1 cellular context compared by ENCODE assay signal in genomic region chr16:84537431-84538151, GRCh38.
TF ChIP-seq lines count a peak whose summit lies in the region.

No MANE protein-coding gene starts in this region.

TF ChIP-seq in K562, 482 proteins besides CTCF, POLR2A, EP300 and RAD21 (continued from another document and continues in another):
- TF ChIP-seq ZNF592 (IDR thresholded peaks at IDR 0.05) = peak; percentile 55
- no peak for TF ChIP-seq SIX5 (IDR thresholded peaks at IDR 0.05; ENCODE audit: borderline replicate concordance in 1 of 2, insufficient read depth in 1 of 2, low read depth in 1 of 2, low read length in 2 of 2)
- TF ChIP-seq ZNF584 (CRISPR knock-in tag; IDR thresholded peaks at IDR 0.05; ENCODE audit: low read depth) = peak; percentile 28; the same call in 1 of the 2 replicates
- peak; percentile 92 for TF ChIP-seq SMAD4 (CRISPR knock-in tag; conservative IDR thresholded peaks at IDR 0.05)
- 0 out of 2 replicates have a peak, but pooled peaks have one; percentile 21 for TF ChIP-seq ZBTB9 (CRISPR knock-in tag; IDR thresholded peaks at IDR 0.05)
- peak; percentile 96 for TF ChIP-seq SOX6 (IDR thresholded peaks at IDR 0.05)
- TF ChIP-seq ZNF740 (CRISPR knock-in tag; IDR thresholded peaks at IDR 0.05) = peak; percentile 88
- no peak for TF ChIP-seq ZNF740 (tag; IDR thresholded peaks at IDR 0.05)
- peak; percentile 39 for TF ChIP-seq POLR2H (tag; IDR thresholded peaks at IDR 0.05; ENCODE audit: low read depth)
- 0 out of 2 replicates have a peak, but pooled peaks have one; percentile 31 for TF ChIP-seq CTBP1 (IDR thresholded peaks at IDR 0.05; ENCODE audit: borderline replicate concordance)
- TF ChIP-seq RBFOX2 (IDR thresholded peaks at IDR 0.05; ENCODE audit: low read depth, low read length) = peak; percentile 47; the same call in 1 of the 2 replicates
- no peak for TF ChIP-seq MCM5 (IDR thresholded peaks at IDR 0.05; ENCODE audit: low read depth)
- peak; percentile 95 for TF ChIP-seq DPF2 (IDR thresholded peaks at IDR 0.05)
- peak; percentile 70; the same call in 1 of the 2 replicates for TF ChIP-seq KLF16 (IDR thresholded peaks at IDR 0.05)
- no peak for TF ChIP-seq XRCC4 (IDR thresholded peaks at IDR 0.05; ENCODE audit: extremely low read depth, insufficient read depth, insufficient read length)
- peak; percentile 74; the same call in 1 of the 2 replicates for TF ChIP-seq TEAD4 (IDR thresholded peaks at IDR 0.05; ENCODE audit: low read length)
- TF ChIP-seq TEAD4 (CRISPR knock-in tag; IDR thresholded peaks at IDR 0.05; ENCODE audit: borderline replicate concordance) = no peak
- TF ChIP-seq GATA2 (CRISPR knock-in tag; IDR thresholded peaks at IDR 0.05) = peak; percentile 69; the same call in 1 of the 2 replicates
- peak; percentile 19; the same call in 1 of the 2 replicates for TF ChIP-seq CREB3 (tag; conservative IDR thresholded peaks at IDR 0.05; ENCODE audit: low read depth)
- TF ChIP-seq BRD4 (IDR thresholded peaks at IDR 0.05) = peak; percentile 89
- 0 out of 2 replicates have a peak, but pooled peaks have one; percentile 47 for TF ChIP-seq TCF7 (IDR thresholded peaks at IDR 0.05; ENCODE audit: borderline replicate concordance)
- peak; percentile 11; the same call in 1 of the 2 replicates for TF ChIP-seq NR2C1 (IDR thresholded peaks at IDR 0.05)
- TF ChIP-seq NR2C1 (tag; IDR thresholded peaks at IDR 0.05) = no peak
- no peak for TF ChIP-seq GMEB1 (CRISPR knock-in tag; IDR thresholded peaks at IDR 0.05)
- TF ChIP-seq FOS (IDR thresholded peaks at IDR 0.05; ENCODE audit: extremely low read depth, insufficient read length) = no peak
- TF ChIP-seq ZNF197 (CRISPR knock-in tag; IDR thresholded peaks at IDR 0.05; ENCODE audit: low read depth) = peak; percentile 28; the same call in 1 of the 2 replicates
- TF ChIP-seq LEF1 (IDR thresholded peaks at IDR 0.05) = peak; percentile 92
- no peak for TF ChIP-seq HCFC1 (IDR thresholded peaks at IDR 0.05; ENCODE audit: low read depth, low read length)
- 0 out of 2 replicates have a peak, but pooled peaks have one; percentile 8 for TF ChIP-seq DIDO1 (tag; IDR thresholded peaks at IDR 0.05; ENCODE audit: low read depth)
- TF ChIP-seq GABPA (tag; conservative IDR thresholded peaks at IDR 0.05; ENCODE audit: low read depth) = peak; percentile 50; the same call in 1 of the 2 replicates
- TF ChIP-seq ZNF24 (IDR thresholded peaks at IDR 0.05) = 0 out of 2 replicates have a peak, but pooled peaks have one; percentile 8
- no peak for TF ChIP-seq MAX (CRISPR knock-in tag; IDR thresholded peaks at IDR 0.05)
- TF ChIP-seq DMBX1 (CRISPR knock-in tag; IDR thresholded peaks at IDR 0.05; ENCODE audit: borderline replicate concordance) = peak; percentile 18
- TF ChIP-seq ZNF239 (CRISPR knock-in tag; IDR thresholded peaks at IDR 0.05) = 0 out of 2 replicates have a peak, but pooled peaks have one; percentile 6
- peak; percentile 77 for TF ChIP-seq ZNF146 (CRISPR knock-in tag; IDR thresholded peaks at IDR 0.05; ENCODE audit: unreplicated experiment)
- TF ChIP-seq ZBTB11 (CRISPR knock-in tag; IDR thresholded peaks at IDR 0.05) = no peak
- TF ChIP-seq RBBP5 (IDR thresholded peaks at IDR 0.05; ENCODE audit: borderline replicate concordance, insufficient read depth, low read length, poor library complexity, severe bottlenecking) = peak; percentile 38
- 0 out of 2 replicates have a peak, but pooled peaks have one; percentile 28 for TF ChIP-seq HINFP (tag; conservative IDR thresholded peaks at IDR 0.05; ENCODE audit: low read depth)
- 0 out of 2 replicates have a peak, but pooled peaks have one; percentile 17 for TF ChIP-seq AFF4 (CRISPR knock-in tag; IDR thresholded peaks at IDR 0.05)
